Comparison of ENCODE assay signal across 8 cellular contexts in the genomic region with DNA sequence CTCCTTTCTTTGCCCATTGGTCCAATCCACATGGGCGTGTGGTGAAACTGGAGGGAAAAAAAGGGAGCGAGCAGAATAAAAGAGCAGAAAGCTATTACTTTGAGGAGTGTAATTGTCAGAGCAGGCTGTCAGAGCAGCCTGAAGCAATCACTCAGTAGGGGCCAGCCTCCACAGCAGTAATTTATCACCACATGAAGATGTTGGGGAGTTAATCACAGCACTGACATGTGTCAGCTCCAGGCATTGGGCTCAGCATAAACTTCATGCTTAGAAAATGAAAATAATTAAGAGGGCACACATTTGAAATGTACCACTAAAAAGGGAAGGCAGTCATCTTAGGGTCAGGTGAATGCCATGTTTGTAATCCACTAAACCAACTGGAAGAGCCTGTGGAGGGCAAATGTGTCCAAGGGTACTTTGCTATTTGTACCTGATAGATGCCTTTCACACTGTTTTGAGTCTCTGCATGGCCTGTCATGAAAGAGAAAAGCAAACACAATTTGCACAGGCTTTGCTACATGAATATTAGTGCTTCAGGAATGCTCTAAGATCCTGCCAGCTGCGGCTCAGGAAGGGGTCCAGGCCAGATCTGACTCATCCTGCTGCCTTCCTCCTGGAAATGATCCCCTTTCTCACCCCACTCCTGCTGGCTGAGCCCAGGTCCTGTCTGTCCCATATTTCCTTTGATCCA. TPM values are rescaled to one million over a fixed set of nuclear protein-coding genes. Genes with fewer than 3 reads are reported as not detected.
DNase-seq lines count a peak whose midpoint lies in the region; ATAC-seq, FAIRE-seq and TF ChIP-seq lines count a peak whose summit lies in the region.

No MANE protein-coding gene starts in this region.

- peaks cover 33% of the 10 kb centered on the region for H3K36me3 Mint-ChIP-seq in effector memory CD8-positive, alpha-beta T cell (ENCODE audit: insufficient read depth)
- peaks cover 13% of the 10 kb centered on the region for H3K36me3 Mint-ChIP-seq in osteocyte (ENCODE audit: unreplicated experiment)

- TF ChIP-seq CTCF in osteocyte (IDR thresholded peaks at IDR 0.05): no peak

- DNase-seq in DMS53 treated with DMSO at 0.1 percent for 48 hours (lab: John Stamatoyannopoulos, UW; ENCODE audit: unreplicated experiment): peak; percentile 65
- peak; percentile 97 for DNase-seq in NCI-H748 (lab: John Stamatoyannopoulos, UW; ENCODE audit: unreplicated experiment)
- DNase-seq in effector memory CD8-positive, alpha-beta T cell: no peak
- DNase-seq in osteocyte (ENCODE audit: extremely low spot score, unreplicated experiment): no peak
- DNase-seq in GM12892 (ENCODE audit: insufficient read length): no peak
- DNase-seq in NCI-H187 (lab: John Stamatoyannopoulos, UW): no peak
- no peak for DNase-seq in inferior parietal cortex (ENCODE audit: extremely low spot score)
- no peak for DNase-seq in iPS-NIHi11 (ENCODE audit: low spot score)

- no peak for TF ChIP-seq POLR2A in GM12892 (IDR thresholded peaks at IDR 0.05; ENCODE audit: low read depth, low read length)

- peaks cover 39 to 52% of the 10 kb centered on the region in 2 donors for H3K4me1 Mint-ChIP-seq in effector memory CD8-positive, alpha-beta T cell (ENCODE audit: low read depth in 2 of 2)
- peaks cover 32% of the 10 kb centered on the region for H3K4me1 Mint-ChIP-seq in osteocyte (ENCODE audit: unreplicated experiment)

- H3K27ac Mint-ChIP-seq in effector memory CD8-positive, alpha-beta T cell: peak overlapping the region in 1 of 2 donors; percentile 77
- peak overlapping the region; percentile 96 for H3K27ac Mint-ChIP-seq in osteocyte (ENCODE audit: unreplicated experiment)

- peak overlapping the region; percentile 30 to 36 for H3K4me3 Mint-ChIP-seq in effector memory CD8-positive, alpha-beta T cell
- peak overlapping the region; percentile 62 for H3K4me3 Mint-ChIP-seq in osteocyte (ENCODE audit: unreplicated experiment)

- no peak for ATAC-seq in effector memory CD8-positive, alpha-beta T cell (replicated peaks)

- H3K27me3 Mint-ChIP-seq in effector memory CD8-positive, alpha-beta T cell: no peaks in the 10 kb centered on the region
- no peaks in the 10 kb centered on the region for H3K27me3 Mint-ChIP-seq in osteocyte (ENCODE audit: unreplicated experiment)

- H3K9me3 Mint-ChIP-seq in effector memory CD8-positive, alpha-beta T cell: no peaks in the 10 kb centered on the region
- no peaks in the 10 kb centered on the region for H3K9me3 Mint-ChIP-seq in osteocyte (ENCODE audit: unreplicated experiment)

- no peak for FAIRE-seq in GM12892 (lab: Jason Lieb, UNC)

RNA-seq across cellular contexts. Expression of a gene that starts 2.9 kb away (rescaled TPM):
- total RNA-seq in osteocyte: 68.0 and 70.0 TPM in 2 replicates
- polyA plus RNA-seq in GM12892 (2012; ENCODE audit: missing spikeins): 1.0 TPM

Comparison
In these comparisons a context has a peak if more than half of its experiments do, and no peak if none do; other contexts are left out.
1. DNase-seq: peak in DMS53 treated with DMSO at 0.1 percent for 48 hours (single experiment) and NCI-H748 (single experiment); none in effector memory CD8-positive, alpha-beta T cell (0 of 3), osteocyte (single experiment), GM12892 (single experiment), NCI-H187 (0 of 2), inferior parietal cortex (single experiment) and iPS-NIHi11 (single experiment).